Comparison of ENCODE assay signal across 8 cellular contexts in genomic region chr3:129383292-129383860, GRCh38. TPM values are rescaled to one million over a fixed set of nuclear protein-coding genes. Genes with fewer than 3 reads are reported as not detected.
DNase-seq lines count a peak whose midpoint lies in the region; ATAC-seq and TF ChIP-seq lines count a peak whose summit lies in the region.

No MANE protein-coding gene starts in this region.

- H3K27ac ChIP-seq in AG04450 (ENCODE audit: low read depth, low read length) (no peak overlapping the region), coronary artery (no peak overlapping the region), right lobe of liver (no peak overlapping the region)

- CTCF ChIA-PET in AG04450 (lab: Charles Lee) (interaction anchor here (0.6 to 2.8 kb wide), 44 partner anchors 9 to 558 kb away, joined by 3 to 31 read pairs (median 4); partner anchors contain the start of genes EFCAB12, IFT122 and MBD4), activated B cell treated with CpG ODN at 0.5 μM for 24 hours (lab: Charles Lee) (interaction anchor here (0.6 to 3.3 kb wide), 24 partner anchors 12 to 550 kb away, joined by 3 to 32 read pairs (median 4); partner anchors contain the start of genes COPG1, IFT122 and MBD4)

- 10% methylated on average over 2 of the region's 6 CpGs for WGBS in right lobe of liver (ENCODE audit: insufficient coverage, low coverage, low lambda C conversion rate, missing lambda C conversion rate)

- no peak for TF ChIP-seq POLR2A in right lobe of liver (IDR thresholded peaks at IDR 0.05)

- H3K27ac Mint-ChIP-seq in activated B cell treated with CpG ODN at 0.5 μM for 24 hours, result no peak overlapping the region

- H3K4me3 ChIP-seq in AG04450 (ENCODE audit: low read depth, low read length), result no peak overlapping the region
- H3K4me3 ChIP-seq in coronary artery, result no peak overlapping the region
- H3K4me3 ChIP-seq in right lobe of liver, result no peak overlapping the region

- DNase-seq in AG04450 (ENCODE audit: low read depth, low spot score) (peak; percentile 49), NCI-H2171 treated with DMSO at 0.1 percent for 48 hours (lab: John Stamatoyannopoulos, UW) (peak; percentile 84), activated B cell treated with CpG ODN at 0.5 μM for 24 hours (peak; percentile 26), coronary artery (ENCODE audit: low spot score) (no peak), right lobe of liver (peak; percentile 59 to 69 (median 68))
- DNase-seq in stimulated activated CD8-positive, alpha-beta memory T cell treated with anti-CD3 and anti-CD28 coated beads, Interleukin-4, amount 100 ng/mL, for 24 hours (ENCODE audit: low read depth), result peak; percentile 16

- no peaks in the 10 kb centered on the region for H3K27me3 ChIP-seq in AG04450 (ENCODE audit: control insufficient read depth, insufficient read depth, low read length)
- H3K27me3 ChIP-seq in right lobe of liver, result no peaks in the 10 kb centered on the region

- peak; percentile 76 for ATAC-seq in GM18502 (IDR thresholded peaks at IDR 0.05; ENCODE audit: poor library complexity, unreplicated experiment)
- peak; percentile 76 for ATAC-seq in HG03045 (IDR thresholded peaks at IDR 0.05; ENCODE audit: unreplicated experiment)
- peak; percentile 98 for ATAC-seq in activated B cell treated with CpG ODN at 0.5 μM for 24 hours (ENCODE audit: low read depth)
- peak; percentile 89 to 92 (median 91) for ATAC-seq in right lobe of liver

- no peaks in the 10 kb centered on the region for H3K36me3 ChIP-seq in right lobe of liver

- TF ChIP-seq CTCF in AG04450 (IDR thresholded peaks at IDR 0.05; ENCODE audit: low read depth, low read length) (peak; percentile 91), activated B cell treated with CpG ODN at 0.5 μM for 24 hours (IDR thresholded peaks at IDR 0.05) (peak; percentile 23), coronary artery (IDR thresholded peaks at IDR 0.05) (peak; percentile 32), right lobe of liver (IDR thresholded peaks at IDR 0.05) (peak; percentile 73 to 79 (median 78))

- no peak overlapping the region for H3K4me3 Mint-ChIP-seq in activated B cell treated with CpG ODN at 0.5 μM for 24 hours

- peaks cover 0 to 7% (median 0%) of the 10 kb centered on the region in 4 donors for H3K4me1 ChIP-seq in right lobe of liver

- intact Hi-C loops in activated B cell treated with CpG ODN at 0.5 μM for 24 hours (cut with micrococcal nuclease), result loop anchor here (1.0 to 5.0 kb wide), 7 partner anchors 45 to 619 kb away; partner anchors contain the start of genes EFCAB12 and IFT122
- intact Hi-C loops in right lobe of liver (cut with DNase I), result no loop called here

- H3K9me3 ChIP-seq in AG04450 (ENCODE audit: control insufficient read depth, insufficient read depth, low read length), result peaks cover under 1% of the 10 kb centered on the region
- no peaks in the 10 kb centered on the region for H3K9me3 ChIP-seq in right lobe of liver

- POLR2A ChIA-PET in AG04450 (lab: Yijun Ruan, JAX), result interaction anchor here (0.6 to 1.2 kb wide), 5 partner anchors 45 to 188 kb away, joined by 3 to 7 read pairs (median 4); partner anchors contain the start of gene EFCAB12
- POLR2A ChIA-PET in activated B cell treated with CpG ODN at 0.5 μM for 24 hours (lab: Charles Lee), result interaction anchor here (0.9 to 1.8 kb wide), 2 partner anchors 57 to 243 kb away, joined by 5 to 7 read pairs; partner anchors contain the start of genes IFT122 and MBD4

- H3K27me3 Mint-ChIP-seq in activated B cell treated with CpG ODN at 0.5 μM for 24 hours, result no peaks in the 10 kb centered on the region

- H3K36me3 Mint-ChIP-seq in activated B cell treated with CpG ODN at 0.5 μM for 24 hours (ENCODE audit: low read depth), result peaks cover 29% of the 10 kb centered on the region

- no peaks in the 10 kb centered on the region for H3K4me1 Mint-ChIP-seq in activated B cell treated with CpG ODN at 0.5 μM for 24 hours

- H3K9me3 Mint-ChIP-seq in activated B cell treated with CpG ODN at 0.5 μM for 24 hours, result no peaks in the 10 kb centered on the region

RNA-seq across cellular contexts. Expression of gene EFCAB12, which starts 45.1 kb away (rescaled TPM):
- polyA plus RNA-seq in AG04450 (2011; rRNA removed), result 0.07 and 0.19 TPM in 2 replicates
- polyA minus RNA-seq in AG04450 (2011; rRNA and poly(A)+ RNA removed), result 0.18 and 0.22 TPM in 2 replicates
- total RNA-seq in activated B cell treated with CpG ODN at 0.5 μM for 24 hours (1.8 and 2.1 TPM in 2 replicates), right lobe of liver (1 to 10 TPM in 5 of 6 experiments, under 1 TPM in 1; 0.26 to 4.7 (median 2.0) TPM)

RNA-seq across cellular contexts. Expression of gene MBD4, which starts 56.4 kb away (rescaled TPM):
- 26.2 and 35.6 TPM in 2 replicates for polyA plus RNA-seq in AG04450 (2011; rRNA removed)
- polyA minus RNA-seq in AG04450 (2011; rRNA and poly(A)+ RNA removed), result 8.1 and 17.2 TPM in 2 replicates
- total RNA-seq in activated B cell treated with CpG ODN at 0.5 μM for 24 hours (86.3 and 98.7 TPM in 2 replicates), right lobe of liver (10 to 100 TPM; 16.9 to 26.1 (median 25.3) TPM)

RNA-seq across cellular contexts. Expression of gene IFT122, which starts 56.6 kb away (rescaled TPM):
- 14.0 and 14.3 TPM in 2 replicates for polyA plus RNA-seq in AG04450 (2011; rRNA removed)
- polyA minus RNA-seq in AG04450 (2011; rRNA and poly(A)+ RNA removed), result 31.4 and 48.7 TPM in 2 replicates
- total RNA-seq in activated B cell treated with CpG ODN at 0.5 μM for 24 hours (18.7 and 19.2 TPM in 2 replicates), right lobe of liver (10 to 100 TPM in 4 of 6 experiments, 1 to 10 TPM in 2; 7.1 to 16.8 (median 11.5) TPM)

Comparison
In these comparisons a context has a peak if more than half of its experiments do, and no peak if none do; other contexts are left out.
1. CTCF ChIP-seq: peak in every context shown above with its lines; median percentile 91 in AG04450; 78 in right lobe of liver; 32 in coronary artery; 23 in activated B cell treated with CpG ODN at 0.5 μM for 24 hours.